8 cellular contexts compared by ENCODE assay signal in genomic region chr17:64492481-64493109, GRCh38. TPM values are rescaled to one million over a fixed set of nuclear protein-coding genes. Genes with fewer than 3 reads are reported as not detected.
DNase-seq lines count a peak whose midpoint lies in the region; ATAC-seq and TF ChIP-seq lines count a peak whose summit lies in the region.

No MANE protein-coding gene starts in this region.

- H3K27ac Mint-ChIP-seq in GM23338 = no peak overlapping the region
- H3K27ac Mint-ChIP-seq in activated CD4-positive, alpha-beta memory T cell treated with anti-CD3 and anti-CD28 coated beads, Interleukin-2, amount 10 ng/mL, durations not matched to agents 7 days and 5 days = peak overlapping the region; percentile 16

- DNase-seq in AG10803 (ENCODE audit: low read depth) (no peak), GM23338 (ENCODE audit: low spot score) (peak; percentile 56), iris pigment epithelial cell (ENCODE audit: low read depth) (peak; percentile 36), NCI-H146 (lab: John Stamatoyannopoulos, UW) (no peak), OCI-M2 (lab: John Stamatoyannopoulos, UW; ENCODE audit: unreplicated experiment) (no peak)
- no peak for DNase-seq in activated CD4-positive, alpha-beta memory T cell treated with anti-CD3 and anti-CD28 coated beads, Interleukin-2, amount 10 ng/mL, durations not matched to agents 7 days and 5 days

- H3K36me3 ChIP-seq in GM23338 (ENCODE audit: insufficient read depth) = peaks cover 36% of the 10 kb centered on the region

- H3K4me3 Mint-ChIP-seq in GM23338 = no peak overlapping the region
- no peak overlapping the region for H3K4me3 Mint-ChIP-seq in activated CD4-positive, alpha-beta memory T cell treated with anti-CD3 and anti-CD28 coated beads, Interleukin-2, amount 10 ng/mL, durations not matched to agents 7 days and 5 days

- H4K20me1 ChIP-seq in GM23338 (replicated peaks; ENCODE audit: insufficient read depth) = peaks cover 6% of the 10 kb centered on the region

- peaks cover 20% of the 10 kb centered on the region for H3K27me3 Mint-ChIP-seq in GM23338 (ENCODE audit: insufficient read depth, low read depth, poor library complexity)
- H3K27me3 Mint-ChIP-seq in activated CD4-positive, alpha-beta memory T cell treated with anti-CD3 and anti-CD28 coated beads, Interleukin-2, amount 10 ng/mL, durations not matched to agents 7 days and 5 days = no peaks in the 10 kb centered on the region

- peaks cover 17% of the 10 kb centered on the region for H3K9me3 Mint-ChIP-seq in GM23338
- no peaks in the 10 kb centered on the region for H3K9me3 Mint-ChIP-seq in activated CD4-positive, alpha-beta memory T cell treated with anti-CD3 and anti-CD28 coated beads, Interleukin-2, amount 10 ng/mL, durations not matched to agents 7 days and 5 days

- no peak for ATAC-seq in GM23338
- no peak for ATAC-seq in HG03520 (IDR thresholded peaks at IDR 0.05; ENCODE audit: unreplicated experiment)
- no peak for ATAC-seq in HG03095 (IDR thresholded peaks at IDR 0.05; ENCODE audit: unreplicated experiment)

- no peaks in the 10 kb centered on the region for H3K9me2 ChIP-seq in GM23338 (ENCODE audit: insufficient read depth)

- H3K4me2 ChIP-seq in GM23338 = no peak overlapping the region

- H3K36me3 Mint-ChIP-seq in GM23338 (ENCODE audit: low read depth) = peaks cover 83% of the 10 kb centered on the region
- peaks cover 58% of the 10 kb centered on the region for H3K36me3 Mint-ChIP-seq in activated CD4-positive, alpha-beta memory T cell treated with anti-CD3 and anti-CD28 coated beads, Interleukin-2, amount 10 ng/mL, durations not matched to agents 7 days and 5 days (ENCODE audit: low read depth)

- H3K27me3 ChIP-seq in GM23338 (ENCODE audit: insufficient read depth) = no peaks in the 10 kb centered on the region

- H3K4me3 ChIP-seq in AG10803 (ENCODE audit: low read length) (no peak overlapping the region), GM23338 (no peak overlapping the region)

- H3K79me2 ChIP-seq in GM23338 (replicated peaks; ENCODE audit: insufficient read depth) = peaks cover 38% of the 10 kb centered on the region

- peaks cover 5% of the 10 kb centered on the region; the same call in 1 of the 2 replicates for H3F3A ChIP-seq in GM23338 (replicated peaks; ENCODE audit: low read depth)

- H2AFZ ChIP-seq in GM23338 = no peak overlapping the region

- CTCF ChIA-PET in activated CD4-positive, alpha-beta memory T cell treated with anti-CD3 and anti-CD28 coated beads, Interleukin-2, amount 10 ng/mL, durations not matched to agents 7 days and 5 days (lab: Charles Lee) = interaction anchor here (0.5 to 5.8 kb wide), 10 partner anchors 13 to 378 kb away, joined by 3 to 341 read pairs (median 5); partner anchors contain the start of genes CEP95 and DDX5

- H3K4me1 Mint-ChIP-seq in GM23338 = peaks cover 12% of the 10 kb centered on the region
- peaks cover 51% of the 10 kb centered on the region for H3K4me1 Mint-ChIP-seq in activated CD4-positive, alpha-beta memory T cell treated with anti-CD3 and anti-CD28 coated beads, Interleukin-2, amount 10 ng/mL, durations not matched to agents 7 days and 5 days

- peak; percentile 45 for TF ChIP-seq CTCF in AG10803 (conservative IDR thresholded peaks at IDR 0.05; ENCODE audit: low read length)
- peak; percentile 12 to 52; a peak in 3 of 4 replicates for TF ChIP-seq CTCF in GM23338 (conservative IDR thresholded peaks at IDR 0.05; ENCODE audit: low read depth in 2 of 2)

- POLR2A ChIA-PET in activated CD4-positive, alpha-beta memory T cell treated with anti-CD3 and anti-CD28 coated beads, Interleukin-2, amount 10 ng/mL, durations not matched to agents 7 days and 5 days (lab: Charles Lee) = interaction anchor here (1.4 to 10.2 kb wide), 3 partner anchors 10 to 73 kb away, joined by 4 to 387 read pairs (median 25); partner anchors contain the start of genes CEP95 and DDX5

- no peak overlapping the region for H3K27ac ChIP-seq in GM23338 (ENCODE audit: low read depth)

- peaks cover 6% of the 10 kb centered on the region for H3K4me1 ChIP-seq in GM23338 (ENCODE audit: insufficient read depth)

TF ChIP-seq in GM23338, 12 proteins besides CTCF, POLR2A, EP300 and RAD21 (continues in another document):
- TF ChIP-seq REST (IDR thresholded peaks at IDR 0.05; ENCODE audit: unreplicated experiment) (no peak), ZNF331 (CRISPR knock-in tag; IDR thresholded peaks at IDR 0.05; ENCODE audit: low read depth) (no peak), POLR2AphosphoS5 (IDR thresholded peaks at IDR 0.05; ENCODE audit: low read depth) (no peak), EZH2phosphoT487 (IDR thresholded peaks at IDR 0.05; ENCODE audit: unreplicated experiment) (no peak), EZH2 (IDR thresholded peaks at IDR 0.05; ENCODE audit: low read depth, unreplicated experiment) (no peak), JUNB (IDR thresholded peaks at IDR 0.05; ENCODE audit: unreplicated experiment) (no peak), CREB1 (CRISPR knock-in tag; IDR thresholded peaks at IDR 0.05; ENCODE audit: low read depth) (no peak), STAT1 (IDR thresholded peaks at IDR 0.05; ENCODE audit: unreplicated experiment) (no peak), ETS1 (IDR thresholded peaks at IDR 0.05) (no peak), NANOG (IDR thresholded peaks at IDR 0.05; ENCODE audit: borderline replicate concordance) (no peak)

RNA-seq across cellular contexts. Expression of gene POLG2, which starts 4.3 kb away (rescaled TPM):
- total RNA-seq in GM23338 (2014; rRNA removed; shearing (Covaris generic)) = 19.8 and 20.2 TPM in 2 replicates
- polyA plus RNA-seq in GM23338 (2016; fragmentation: Nextera tagmentation; extraction: Ambion mirVana) = 27.7 and 28.0 TPM in 2 replicates
- 10 to 100 TPM; 34.7 to 35.2 TPM for total RNA-seq in activated CD4-positive, alpha-beta memory T cell treated with anti-CD3 and anti-CD28 coated beads, Interleukin-2, amount 10 ng/mL, durations not matched to agents 7 days and 5 days

RNA-seq across cellular contexts. Expression of gene DDX5, which starts 13.5 kb away (rescaled TPM):
- 399 and 400 TPM in 2 replicates for total RNA-seq in GM23338 (2014; rRNA removed; shearing (Covaris generic))
- 367 and 447 TPM in 2 replicates for polyA plus RNA-seq in GM23338 (2016; fragmentation: Nextera tagmentation; extraction: Ambion mirVana)
- total RNA-seq in activated CD4-positive, alpha-beta memory T cell treated with anti-CD3 and anti-CD28 coated beads, Interleukin-2, amount 10 ng/mL, durations not matched to agents 7 days and 5 days = 100 to 1,000 TPM; 713 to 732 TPM

RNA-seq across cellular contexts. Expression of gene CEP95, which starts 14.2 kb away (rescaled TPM):
- total RNA-seq in GM23338 (2014; rRNA removed; shearing (Covaris generic)) = 41.1 and 81.1 TPM in 2 replicates
- polyA plus RNA-seq in GM23338 (2016; fragmentation: Nextera tagmentation; extraction: Ambion mirVana) = 38.9 and 45.4 TPM in 2 replicates
- 10 to 100 TPM; 47.7 to 48.5 TPM for total RNA-seq in activated CD4-positive, alpha-beta memory T cell treated with anti-CD3 and anti-CD28 coated beads, Interleukin-2, amount 10 ng/mL, durations not matched to agents 7 days and 5 days

RNA-seq across cellular contexts. Expression of gene MILR1, which starts 43.7 kb away (rescaled TPM):
- total RNA-seq in GM23338 (2014; rRNA removed; shearing (Covaris generic)) = not detected in 2 replicates
- 0.39 TPM in 1 of 2 replicates, not detected in the other for polyA plus RNA-seq in GM23338 (2016; fragmentation: Nextera tagmentation; extraction: Ambion mirVana)
- under 1 TPM; 0.35 to 0.80 TPM for total RNA-seq in activated CD4-positive, alpha-beta memory T cell treated with anti-CD3 and anti-CD28 coated beads, Interleukin-2, amount 10 ng/mL, durations not matched to agents 7 days and 5 days

Comparison
In these comparisons a context has a peak if more than half of its experiments do, and no peak if none do; other contexts are left out.
1. DNase-seq: peak in GM23338 (single experiment) and iris pigment epithelial cell (single experiment); none in AG10803 (single experiment), activated CD4-positive, alpha-beta memory T cell treated with anti-CD3 and anti-CD28 coated beads, Interleukin-2, amount 10 ng/mL, durations not matched to agents 7 days and 5 days (single experiment), NCI-H146 (single experiment) and OCI-M2 (single experiment).